14 cellular contexts compared by ENCODE assay signal in genomic region chr2:101723366-101724112, GRCh38. TPM values are rescaled to one million over a fixed set of nuclear protein-coding genes. Genes with fewer than 3 reads are reported as not detected.
A peak's percentile ranks its signal among the peaks of the same experiment; 100 is the strongest.
DNase-seq lines count a peak whose midpoint lies in the region; ATAC-seq and TF ChIP-seq lines count a peak whose summit lies in the region.
"Had no signal": no experiment of that assay in that cellular context is flagged by ENCODE, and none has a peak within 500 bp of the region (broad histone marks: within the 10 kb centered on the region; RNA-seq: fewer than 3 reads in every experiment).

No MANE protein-coding gene starts in this region.

- H3K36me3 Mint-ChIP-seq in stimulated activated naive CD8-positive, alpha-beta T cell treated with anti-CD3 and anti-CD28 coated beads, Interleukin-15, Interleukin-2, amounts not matched to agents 100 ng/mL and 50 ng/mL, for 24 hours (ENCODE audit: low read depth), result peaks cover 39% of the 10 kb centered on the region
- peaks cover 35% of the 10 kb centered on the region for H3K36me3 Mint-ChIP-seq in activated T-helper 2 cell treated with anti-CD3 and anti-CD28 coated beads, Interferon-gamma antibody, Interleukin-2, Interleukin-4, amounts not matched to agents 10 μg/mL and 5 μg/mL and 100 μg/mL, durations not matched to agents 14 hours and 24 hours and 36 hours (ENCODE audit: low read depth)
- peaks cover 11% of the 10 kb centered on the region for H3K36me3 Mint-ChIP-seq in memory B cell
- H3K36me3 Mint-ChIP-seq: immature natural killer cell had no signal

- peaks cover 33% of the 10 kb centered on the region for H3K4me1 ChIP-seq in upper lobe of right lung
- H3K4me1 ChIP-seq: testis had no signal

- H3K36me3 ChIP-seq in upper lobe of right lung, result no peaks in the 10 kb centered on the region

- peak overlapping the region; percentile 7 for H3K4me3 ChIP-seq in upper lobe of right lung
- H3K4me3 ChIP-seq: testis had no signal

- no peak for TF ChIP-seq CTCF in upper lobe of right lung (IDR thresholded peaks at IDR 0.05)

- DNase-seq in stimulated activated naive CD8-positive, alpha-beta T cell treated with anti-CD3 and anti-CD28 coated beads, Interleukin-15, Interleukin-2, amounts not matched to agents 100 U/mL and 50 U/mL, for 24 hours, result no peak
- no peak for DNase-seq in activated T-helper 2 cell treated with anti-CD3 and anti-CD28 coated beads, Interferon-gamma antibody, Interleukin-2, Interleukin-4, amounts not matched to agents 10 μg/mL and 5 μg/mL and 100 μg/mL, durations not matched to agents 14 hours and 24 hours and 36 hours (ENCODE audit: low spot score)
- DNase-seq in memory B cell (ENCODE audit: low spot score in 2 of 2) (no peak), upper lobe of right lung (no peak), T1000 (lab: John Stamatoyannopoulos, UW) (no peak), kidney glomerular epithelial cell (lab: John Stamatoyannopoulos, UW) (no peak)
- DNase-seq: activated effector memory CD4-positive, alpha-beta T cell treated with Interleukin-2 at 50 U/mL for 16 hours; immature natural killer cell; NCI-H2029; NCI-H524 treated with DMSO at 0.1 percent for 48 hours; testis had no signal

- H3K27me3 Mint-ChIP-seq in stimulated activated naive CD8-positive, alpha-beta T cell treated with anti-CD3 and anti-CD28 coated beads, Interleukin-15, Interleukin-2, amounts not matched to agents 100 ng/mL and 50 ng/mL, for 24 hours, result no peaks in the 10 kb centered on the region
- H3K27me3 Mint-ChIP-seq in activated T-helper 2 cell treated with anti-CD3 and anti-CD28 coated beads, Interferon-gamma antibody, Interleukin-2, Interleukin-4, amounts not matched to agents 10 μg/mL and 5 μg/mL and 100 μg/mL, durations not matched to agents 14 hours and 24 hours and 36 hours (ENCODE audit: low read depth), result no peaks in the 10 kb centered on the region
- no peaks in the 10 kb centered on the region for H3K27me3 Mint-ChIP-seq in memory B cell

- H3K9me3 Mint-ChIP-seq in stimulated activated naive CD8-positive, alpha-beta T cell treated with anti-CD3 and anti-CD28 coated beads, Interleukin-15, Interleukin-2, amounts not matched to agents 100 ng/mL and 50 ng/mL, for 24 hours, result peaks cover 15% of the 10 kb centered on the region
- peaks cover 5% of the 10 kb centered on the region for H3K9me3 Mint-ChIP-seq in activated T-helper 2 cell treated with anti-CD3 and anti-CD28 coated beads, Interferon-gamma antibody, Interleukin-2, Interleukin-4, amounts not matched to agents 10 μg/mL and 5 μg/mL and 100 μg/mL, durations not matched to agents 14 hours and 24 hours and 36 hours
- H3K9me3 Mint-ChIP-seq in memory B cell, result no peaks in the 10 kb centered on the region
- H3K9me3 Mint-ChIP-seq: immature natural killer cell had no signal

- H3K27ac Mint-ChIP-seq in stimulated activated naive CD8-positive, alpha-beta T cell treated with anti-CD3 and anti-CD28 coated beads, Interleukin-15, Interleukin-2, amounts not matched to agents 100 ng/mL and 50 ng/mL, for 24 hours, result peak overlapping the region; percentile 81
- H3K27ac Mint-ChIP-seq in activated T-helper 2 cell treated with anti-CD3 and anti-CD28 coated beads, Interferon-gamma antibody, Interleukin-2, Interleukin-4, amounts not matched to agents 10 μg/mL and 5 μg/mL and 100 μg/mL, durations not matched to agents 14 hours and 24 hours and 36 hours, result peak overlapping the region; percentile 38
- H3K27ac Mint-ChIP-seq in memory B cell, result peak overlapping the region; percentile 99

- peaks cover 100% of the 10 kb centered on the region for H3K4me1 Mint-ChIP-seq in stimulated activated naive CD8-positive, alpha-beta T cell treated with anti-CD3 and anti-CD28 coated beads, Interleukin-15, Interleukin-2, amounts not matched to agents 100 ng/mL and 50 ng/mL, for 24 hours (ENCODE audit: low read depth)
- H3K4me1 Mint-ChIP-seq in activated T-helper 2 cell treated with anti-CD3 and anti-CD28 coated beads, Interferon-gamma antibody, Interleukin-2, Interleukin-4, amounts not matched to agents 10 μg/mL and 5 μg/mL and 100 μg/mL, durations not matched to agents 14 hours and 24 hours and 36 hours (ENCODE audit: low read depth), result peaks cover 77% of the 10 kb centered on the region
- H3K4me1 Mint-ChIP-seq in memory B cell, result peaks cover 71% of the 10 kb centered on the region

- peak overlapping the region; percentile 1 for H3K27ac ChIP-seq in upper lobe of right lung
- H3K27ac ChIP-seq: parathyroid adenoma, testis had no signal

- H3K4me3 Mint-ChIP-seq in stimulated activated naive CD8-positive, alpha-beta T cell treated with anti-CD3 and anti-CD28 coated beads, Interleukin-15, Interleukin-2, amounts not matched to agents 100 ng/mL and 50 ng/mL, for 24 hours, result peak overlapping the region; percentile 35
- no peak overlapping the region for H3K4me3 Mint-ChIP-seq in activated T-helper 2 cell treated with anti-CD3 and anti-CD28 coated beads, Interferon-gamma antibody, Interleukin-2, Interleukin-4, amounts not matched to agents 10 μg/mL and 5 μg/mL and 100 μg/mL, durations not matched to agents 14 hours and 24 hours and 36 hours (ENCODE audit: low read depth)
- peak overlapping the region; percentile 78 for H3K4me3 Mint-ChIP-seq in memory B cell
- H3K4me3 Mint-ChIP-seq: immature natural killer cell had no signal

- no peak for ATAC-seq in stimulated activated naive CD8-positive, alpha-beta T cell treated with anti-CD3 and anti-CD28 coated beads, Interleukin-15, Interleukin-2, amounts not matched to agents 100 U/mL and 50 U/mL, for 24 hours
- ATAC-seq in memory B cell (ENCODE audit: low read depth) (peak; percentile 7), upper lobe of right lung (peak; percentile 82), HG03469 (IDR thresholded peaks at IDR 0.05; ENCODE audit: unreplicated experiment) (no peak)

- no peaks in the 10 kb centered on the region for H3K27me3 ChIP-seq in upper lobe of right lung
- H3K27me3 ChIP-seq: testis had no signal

- intact Hi-C loops in activated T-helper 2 cell treated with anti-CD3 and anti-CD28 coated beads, Interferon-gamma antibody, Interleukin-2, Interleukin-4, amounts not matched to agents 10 μg/mL and 5 μg/mL and 100 μg/mL, durations not matched to agents 14 hours and 24 hours and 36 hours (cut with micrococcal nuclease), result no loop called here
- intact Hi-C loops in upper lobe of right lung (cut with DNase I), result no loop called here

- H3K9me3 ChIP-seq in upper lobe of right lung, result no peaks in the 10 kb centered on the region
- H3K9me3 ChIP-seq: testis had no signal

RNA-seq across cellular contexts. Expression of gene MAP4K4, which starts 26.0 kb away (rescaled TPM):
- 36.8 and 40.6 TPM in 2 replicates for total RNA-seq in activated T-helper 2 cell treated with anti-CD3 and anti-CD28 coated beads, Interferon-gamma antibody, Interleukin-2, Interleukin-4, amounts not matched to agents 10 μg/mL and 5 μg/mL and 100 μg/mL, durations not matched to agents 14 hours and 24 hours and 36 hours
- total RNA-seq in upper lobe of right lung, result 88.7 TPM

Comparison
In these comparisons a context has a peak if more than half of its experiments do, and no peak if none do; other contexts are left out.
1. H3K27ac Mint-ChIP-seq: peak in every context shown above with its lines; median percentile 99 in memory B cell; 81 in stimulated activated naive CD8-positive, alpha-beta T cell treated with anti-CD3 and anti-CD28 coated beads, Interleukin-15, Interleukin-2, amounts not matched to agents 100 ng/mL and 50 ng/mL, for 24 hours; 38 in activated T-helper 2 cell treated with anti-CD3 and anti-CD28 coated beads, Interferon-gamma antibody, Interleukin-2, Interleukin-4, amounts not matched to agents 10 μg/mL and 5 μg/mL and 100 μg/mL, durations not matched to agents 14 hours and 24 hours and 36 hours.
2. ATAC-seq: peak in memory B cell (single experiment) and upper lobe of right lung (single experiment); none in stimulated activated naive CD8-positive, alpha-beta T cell treated with anti-CD3 and anti-CD28 coated beads, Interleukin-15, Interleukin-2, amounts not matched to agents 100 U/mL and 50 U/mL, for 24 hours (single experiment) and HG03469 (single experiment).